ENCODE assay signal across 35 cellular contexts in genomic region chr15:68972201-68973065, GRCh38. TPM values are rescaled to one million over a fixed set of nuclear protein-coding genes. Genes with fewer than 3 reads are reported as not detected.
"Had no signal": no experiment of that assay in that cellular context is flagged by ENCODE, and none has a peak within 500 bp of the region (broad histone marks: within the 10 kb centered on the region; RNA-seq: fewer than 3 reads in every experiment).

No MANE protein-coding gene starts in this region.

- H3K36me3 ChIP-seq: gastrocnemius medialis, left ventricle myocardium inferior, neutrophil, prostate gland, transverse colon had no signal

- H3K27ac Mint-ChIP-seq: activated CD4-positive, alpha-beta T cell treated with anti-CD3 and anti-CD28 coated beads for 36 hours; activated CD8-positive, alpha-beta memory T cell treated with anti-CD3 and anti-CD28 coated beads, Interleukin-2, amount 10 ng/mL, durations not matched to agents 7 days and 5 days; activated CD8-positive, alpha-beta T cell treated with anti-CD3 and anti-CD28 coated beads, Interleukin-2, amount 10 ng/mL, durations not matched to agents 7 days and 5 days; activated naive CD4-positive, alpha-beta T cell treated with anti-CD3 and anti-CD28 coated beads, Interleukin-2, amount 50 U/mL, for 72 hours; activated T-cell treated with anti-CD3 and anti-CD28 coated beads, Interleukin-2, amount 50 U/mL, for 72 hours; nephron progenitor cell; T-helper 17 cell had no signal

- H3K9me3 ChIP-seq: body of pancreas, neutrophil, prostate gland, testis had no signal

- H3K27me3 ChIP-seq: body of pancreas, hepatocyte, neutrophil, testis, transverse colon had no signal

- FAIRE-seq: colon, endometrium, urothelium cell line had no signal

- H3K4me2 ChIP-seq: hepatocyte had no signal

- H3K4me1 Mint-ChIP-seq: activated CD4-positive, alpha-beta T cell treated with anti-CD3 and anti-CD28 coated beads for 36 hours; activated CD8-positive, alpha-beta memory T cell treated with anti-CD3 and anti-CD28 coated beads, Interleukin-2, amount 10 ng/mL, durations not matched to agents 7 days and 5 days; nephron progenitor cell; T-helper 17 cell had no signal

- H3K4me3 Mint-ChIP-seq: activated CD4-positive, alpha-beta T cell treated with anti-CD3 and anti-CD28 coated beads for 36 hours; activated CD8-positive, alpha-beta memory T cell treated with anti-CD3 and anti-CD28 coated beads, Interleukin-2, amount 10 ng/mL, durations not matched to agents 7 days and 5 days; activated CD8-positive, alpha-beta T cell treated with anti-CD3 and anti-CD28 coated beads, Interleukin-2, amount 10 ng/mL, durations not matched to agents 7 days and 5 days; activated T-cell treated with anti-CD3 and anti-CD28 coated beads, Interleukin-2, amount 50 U/mL, for 72 hours; nephron progenitor cell; T-helper 17 cell had no signal

- ATAC-seq: activated CD4-positive, alpha-beta T cell treated with anti-CD3 and anti-CD28 coated beads for 36 hours; activated CD8-positive, alpha-beta memory T cell treated with anti-CD3 and anti-CD28 coated beads, Interleukin-2, amount 10 ng/mL, durations not matched to agents 7 days and 5 days; activated CD8-positive, alpha-beta T cell treated with anti-CD3 and anti-CD28 coated beads, Interleukin-2, amount 10 ng/mL, durations not matched to agents 7 days and 5 days; activated naive CD4-positive, alpha-beta T cell treated with anti-CD3 and anti-CD28 coated beads, Interleukin-2, amount 50 U/mL, for 72 hours; activated T-cell treated with anti-CD3 and anti-CD28 coated beads, Interleukin-2, amount 50 U/mL, for 72 hours; body of pancreas; gastrocnemius medialis; mucosa of descending colon; sciatic nerve; stimulated activated naive CD8-positive, alpha-beta T cell treated with anti-CD3 and anti-CD28 coated beads, Interleukin-15, Interleukin-2, amounts not matched to agents 100 U/mL and 50 U/mL, for 24 hours; T-helper 17 cell had no signal

- H3K4me3 ChIP-seq: body of pancreas, gastrocnemius medialis, hepatocyte, left ventricle myocardium inferior, lung, mucosa of descending colon, prostate gland, skin epidermis, testis, transverse colon had no signal

- H3K4me1 ChIP-seq: body of pancreas, gastrocnemius medialis, left ventricle myocardium inferior, prostate gland, testis had no signal

- H2AFZ ChIP-seq: hepatocyte had no signal

- H3K36me3 Mint-ChIP-seq: activated CD8-positive, alpha-beta memory T cell treated with anti-CD3 and anti-CD28 coated beads, Interleukin-2, amount 10 ng/mL, durations not matched to agents 7 days and 5 days had no signal

- H3K79me2 ChIP-seq: hepatocyte had no signal

- H3K27ac ChIP-seq: body of pancreas, epithelial cell of prostate, gastrocnemius medialis, hepatocyte, left ventricle myocardium inferior, neutrophil, prostate gland, skin epidermis, testis had no signal

- DNase-seq: activated CD4-positive, alpha-beta T cell treated with anti-CD3 and anti-CD28 coated beads for 36 hours; activated CD4-positive, CD25-positive, alpha-beta regulatory T cell; activated CD8-positive, alpha-beta memory T cell treated with anti-CD3 and anti-CD28 coated beads, Interleukin-2, amount 10 ng/mL, durations not matched to agents 7 days and 5 days; activated CD8-positive, alpha-beta T cell treated with anti-CD3 and anti-CD28 coated beads, Interleukin-2, amount 10 ng/mL, durations not matched to agents 7 days and 5 days; activated naive CD4-positive, alpha-beta T cell; activated T-cell treated with anti-CD3 and anti-CD28 coated beads, Interleukin-2, amount 50 U/mL, for 72 hours; aorta; body of pancreas; dermis blood vessel endothelial cell; effector CD8-positive, alpha-beta T cell; gastrocnemius medialis; islet precursor cell; left ventricle myocardium inferior; mucosa of descending colon; nephron progenitor cell; retina; stimulated activated CD4-positive, alpha-beta T cell treated with anti-CD3 and anti-CD28 coated beads, Interleukin-12 subunit alpha, Interleukin-12 subunit beta, amount 100 ng/mL, for 4 hours; stimulated activated CD4-positive, alpha-beta T cell treated with anti-CD3 and anti-CD28 coated beads, Interleukin-4, amount 100 ng/mL, for 1 hour; stimulated activated naive CD8-positive, alpha-beta T cell treated with anti-CD3 and anti-CD28 coated beads, Interleukin-15, Interleukin-2, amounts not matched to agents 100 U/mL and 50 U/mL, for 24 hours; T-helper 17 cell; T1000; testis; transverse colon had no signal

RNA-seq across cellular contexts. Expression of gene NOX5, which starts 42.1 kb away (rescaled TPM):
- total RNA-seq: activated CD4-positive, alpha-beta T cell treated with anti-CD3 and anti-CD28 coated beads for 36 hours; activated CD8-positive, alpha-beta T cell treated with anti-CD3 and anti-CD28 coated beads, Interleukin-2, amount 10 ng/mL, durations not matched to agents 7 days and 5 days; activated T-cell treated with anti-CD3 and anti-CD28 coated beads, Interleukin-2, amount 50 U/mL, for 72 hours; gastrocnemius medialis; left ventricle myocardium inferior; osteocyte; T-helper 17 cell had no signal
- polyA plus RNA-seq: hepatocyte had no signal

RNA-seq across cellular contexts. Expression of gene SPESP1, which starts 42.1 kb away (rescaled TPM):
- total RNA-seq: activated CD8-positive, alpha-beta T cell treated with anti-CD3 and anti-CD28 coated beads, Interleukin-2, amount 10 ng/mL, durations not matched to agents 7 days and 5 days; hepatocyte; osteocyte; T-helper 17 cell had no signal
- polyA plus RNA-seq: hepatocyte had no signal
